20 cellular contexts compared by ENCODE assay signal in genomic region chr14:104297721-104298401, GRCh38.
"Had no signal": no experiment of that assay in that cellular context is flagged by ENCODE, and none has a peak within 500 bp of the region (broad histone marks: within the 10 kb centered on the region; RNA-seq: fewer than 3 reads in every experiment).

No MANE protein-coding gene starts in this region.

- H3K27ac ChIP-seq: brain microvascular endothelial cell, hepatocyte, neural progenitor cell, pancreas, thyroid gland had no signal

- H3K4me3 ChIP-seq: hepatocyte, neural progenitor cell, pancreas, thyroid gland had no signal

- H3K36me3 Mint-ChIP-seq: activated naive CD4-positive, alpha-beta T cell treated with anti-CD3 and anti-CD28 coated beads, Interleukin-2, amount 10 ng/mL, durations not matched to agents 7 days and 5 days; neural progenitor cell had no signal

- H3K4me2 ChIP-seq: hepatocyte, neural progenitor cell had no signal

- H3K4me1 ChIP-seq: neural progenitor cell, thyroid gland had no signal

- DNase-seq: activated CD4-positive, alpha-beta memory T cell treated with anti-CD3 and anti-CD28 coated beads, Interleukin-2, amount 10 ng/mL, durations not matched to agents 7 days and 5 days; activated CD4-positive, alpha-beta T cell treated with anti-CD3 and anti-CD28 coated beads for 48 hours; activated CD4-positive, CD25-positive, alpha-beta regulatory T cell; activated CD8-positive, alpha-beta memory T cell treated with anti-CD3 and anti-CD28 coated beads, Interleukin-2, amount 10 ng/mL, durations not matched to agents 7 days and 5 days; activated naive CD4-positive, alpha-beta T cell treated with anti-CD3 and anti-CD28 coated beads, Interleukin-2, amount 10 ng/mL, durations not matched to agents 7 days and 5 days; activated naive CD8-positive, alpha-beta T cell treated with anti-CD3 and anti-CD28 coated beads, Interleukin-2, amount 50 U/mL, for 24 hours; activated T-cell treated with anti-CD3 and anti-CD28 coated beads, Interleukin-2, amount 50 U/mL, for 1 hour; anterior cingulate cortex; brain microvascular endothelial cell; cortex of kidney; effector memory CD4-positive, alpha-beta T cell; stimulated activated CD4-positive, alpha-beta T cell treated with anti-CD3 and anti-CD28 coated beads, Interleukin-12 subunit alpha, Interleukin-12 subunit beta, amount 100 ng/mL, for 4 hours; stimulated activated CD4-positive, alpha-beta T cell treated with anti-CD3 and anti-CD28 coated beads, Interleukin-1b, Interleukin-23, amount 100 ng/mL, for 48 hours; stimulated activated CD8-positive, alpha-beta memory T cell treated with anti-CD3 and anti-CD28 coated beads, Interleukin-4, amount 100 ng/mL, for 48 hours; stimulated activated naive CD4-positive, alpha-beta T cell; T-helper 9 cell; thyroid gland had no signal

- H3K27me3 Mint-ChIP-seq: activated CD4-positive, alpha-beta memory T cell treated with anti-CD3 and anti-CD28 coated beads, Interleukin-2, amount 10 ng/mL, durations not matched to agents 7 days and 5 days; activated CD8-positive, alpha-beta memory T cell treated with anti-CD3 and anti-CD28 coated beads, Interleukin-2, amount 10 ng/mL, durations not matched to agents 7 days and 5 days; activated naive CD4-positive, alpha-beta T cell treated with anti-CD3 and anti-CD28 coated beads, Interleukin-2, amount 10 ng/mL, durations not matched to agents 7 days and 5 days had no signal

- H2AFZ ChIP-seq: hepatocyte, neural progenitor cell had no signal

- H3K4me1 Mint-ChIP-seq: activated CD4-positive, alpha-beta memory T cell treated with anti-CD3 and anti-CD28 coated beads, Interleukin-2, amount 10 ng/mL, durations not matched to agents 7 days and 5 days; activated naive CD4-positive, alpha-beta T cell treated with anti-CD3 and anti-CD28 coated beads, Interleukin-2, amount 10 ng/mL, durations not matched to agents 7 days and 5 days; activated naive CD8-positive, alpha-beta T cell treated with anti-CD3 and anti-CD28 coated beads, Interleukin-2, amount 50 U/mL, for 24 hours had no signal

- H3K27ac Mint-ChIP-seq: activated CD4-positive, alpha-beta memory T cell treated with anti-CD3 and anti-CD28 coated beads, Interleukin-2, amount 10 ng/mL, durations not matched to agents 7 days and 5 days; activated CD8-positive, alpha-beta memory T cell treated with anti-CD3 and anti-CD28 coated beads, Interleukin-2, amount 10 ng/mL, durations not matched to agents 7 days and 5 days; activated naive CD4-positive, alpha-beta T cell treated with anti-CD3 and anti-CD28 coated beads, Interleukin-2, amount 10 ng/mL, durations not matched to agents 7 days and 5 days; activated naive CD8-positive, alpha-beta T cell treated with anti-CD3 and anti-CD28 coated beads, Interleukin-2, amount 50 U/mL, for 24 hours; neural progenitor cell had no signal

- H3K4me3 Mint-ChIP-seq: activated CD4-positive, alpha-beta memory T cell treated with anti-CD3 and anti-CD28 coated beads, Interleukin-2, amount 10 ng/mL, durations not matched to agents 7 days and 5 days; activated CD8-positive, alpha-beta memory T cell treated with anti-CD3 and anti-CD28 coated beads, Interleukin-2, amount 10 ng/mL, durations not matched to agents 7 days and 5 days; activated naive CD4-positive, alpha-beta T cell treated with anti-CD3 and anti-CD28 coated beads, Interleukin-2, amount 10 ng/mL, durations not matched to agents 7 days and 5 days; activated naive CD8-positive, alpha-beta T cell treated with anti-CD3 and anti-CD28 coated beads, Interleukin-2, amount 50 U/mL, for 24 hours; neural progenitor cell had no signal

- H3K79me2 ChIP-seq: hepatocyte had no signal

- H3K9ac ChIP-seq: neural progenitor cell had no signal

- FAIRE-seq: pancreas had no signal

- H3K27me3 ChIP-seq: brain microvascular endothelial cell, hepatocyte, neural progenitor cell, pancreas, thyroid gland had no signal

- H3K36me3 ChIP-seq: brain microvascular endothelial cell, neural progenitor cell, pancreas, thyroid gland had no signal

- H3K9me3 ChIP-seq: pancreas, thyroid gland had no signal

- H3K9me3 Mint-ChIP-seq: activated naive CD8-positive, alpha-beta T cell treated with anti-CD3 and anti-CD28 coated beads, Interleukin-2, amount 50 U/mL, for 24 hours; neural progenitor cell had no signal
